In genomic region chr6:84119277-84119676, GRCh38 we compare ENCODE assay signal across 18 cellular contexts.
A peak's percentile ranks its signal among the peaks of the same experiment; 100 is the strongest.
DNase-seq lines count a peak whose midpoint lies in the region; TF ChIP-seq lines count a peak whose summit lies in the region.
"Had no signal": no experiment of that assay in that cellular context is flagged by ENCODE, and none has a peak within 500 bp of the region (broad histone marks: within the 10 kb centered on the region; RNA-seq: fewer than 3 reads in every experiment).

No MANE protein-coding gene starts in this region.

- no peak overlapping the region for H3K9ac ChIP-seq in skeletal muscle tissue (ENCODE audit: low read depth in 1 of 3, low read length in 3 of 3)

- H3K27ac ChIP-seq in skeletal muscle tissue (ENCODE audit: low read depth, low read length) (peak overlapping the region; percentile 4), transverse colon (no peak overlapping the region)
- H3K27ac ChIP-seq: heart left ventricle, upper lobe of left lung had no signal

- H3K27me3 ChIP-seq in skeletal muscle tissue (ENCODE audit: control insufficient read depth in 3 of 3, insufficient read depth in 3 of 3, low read length in 3 of 3) (no peaks in the 10 kb centered on the region), transverse colon (no peaks in the 10 kb centered on the region)
- H3K27me3 ChIP-seq: heart left ventricle, upper lobe of left lung had no signal

- TF ChIP-seq EP300 in transverse colon (IDR thresholded peaks at IDR 0.05; ENCODE audit: low read depth), result no peak

- H3K4me1 ChIP-seq in skeletal muscle tissue (ENCODE audit: control insufficient read depth in 3 of 3, insufficient read depth in 3 of 3, low read length in 3 of 3) (peaks cover 0 to 3% (median 0%) of the 10 kb centered on the region in 3 donors), transverse colon (no peaks in the 10 kb centered on the region)
- H3K4me1 ChIP-seq: heart left ventricle, upper lobe of left lung had no signal

- DNase-seq in NCI-H82 (lab: John Stamatoyannopoulos, UW) (peak; percentile 8), NCI-H82 treated with DMSO at 0.1 percent for 48 hours (lab: John Stamatoyannopoulos, UW; ENCODE audit: unreplicated experiment) (no peak), NCI-H69 (lab: John Stamatoyannopoulos, UW) (peak; percentile 44), fibroblast of villous mesenchyme (ENCODE audit: low read depth) (peak; percentile 6), kidney glomerular epithelial cell (lab: John Stamatoyannopoulos, UW) (no peak), transverse colon (no peak), DMS153 treated with DMSO at 0.1 percent for 48 hours (lab: John Stamatoyannopoulos, UW; ENCODE audit: unreplicated experiment) (no peak)
- DNase-seq: activated CD8-positive, alpha-beta memory T cell treated with anti-CD3 and anti-CD28 coated beads for 24 hours; activated naive CD8-positive, alpha-beta T cell treated with anti-CD3 and anti-CD28 coated beads for 36 hours; CD4-positive, alpha-beta T cell; erythroblast; heart left ventricle; mesendoderm; NCI-H1092 treated with DMSO at 0.1 percent for 48 hours; nephron progenitor cell; stimulated activated naive CD8-positive, alpha-beta T cell treated with anti-CD3 and anti-CD28 coated beads, Interleukin-15, Interleukin-2, amounts not matched to agents 100 U/mL and 50 U/mL, for 24 hours; upper lobe of left lung had no signal

- no peak for TF ChIP-seq POLR2A in transverse colon (IDR thresholded peaks at IDR 0.05)

- H3K36me3 ChIP-seq in skeletal muscle tissue (ENCODE audit: control insufficient read depth in 3 of 3, insufficient read depth in 3 of 3, low read length in 3 of 3) (no peaks in the 10 kb centered on the region), transverse colon (peaks cover 0 to 3% (median 0%) of the 10 kb centered on the region in 4 donors)
- H3K36me3 ChIP-seq: upper lobe of left lung had no signal

- H3K4me3 ChIP-seq in fibroblast of villous mesenchyme (ENCODE audit: low read depth, low read length) (no peak overlapping the region), skeletal muscle tissue (ENCODE audit: low read length in 3 of 3) (no peak overlapping the region), transverse colon (no peak overlapping the region)
- H3K4me3 ChIP-seq: heart left ventricle, upper lobe of left lung had no signal

- TF ChIP-seq CTCF in fibroblast of villous mesenchyme (IDR thresholded peaks at IDR 0.05; ENCODE audit: insufficient read depth, low read depth, low read length) (no peak), transverse colon (IDR thresholded peaks at IDR 0.05) (no peak)

- intact Hi-C loops in transverse colon (cut with DNase I; ENCODE audit: low total_unique reads), result no loop called here

- in situ Hi-C loops in transverse colon (cut with MboI; ENCODE audit: low pct_ligation_motif_present in 1 of 4, low pct_unique_long_range_greater_than_20kb in 1 of 4, low sequenced_read_pairs in 3 of 4), result no loop called here

- H3K9me3 ChIP-seq in skeletal muscle tissue (ENCODE audit: control insufficient read depth in 3 of 3, low read length in 3 of 3) (peaks cover 0 to 2% (median 0%) of the 10 kb centered on the region in 3 donors), transverse colon (no peaks in the 10 kb centered on the region)
- H3K9me3 ChIP-seq: upper lobe of left lung had no signal

Comparison
In these comparisons a context has a peak if more than half of its experiments do, and no peak if none do; other contexts are left out.
1. DNase-seq: peak in NCI-H82 (single experiment), NCI-H69 (single experiment) and fibroblast of villous mesenchyme (single experiment); none in NCI-H82 treated with DMSO at 0.1 percent for 48 hours (single experiment), kidney glomerular epithelial cell (single experiment), transverse colon (single experiment) and DMS153 treated with DMSO at 0.1 percent for 48 hours (single experiment).